ENCODE assay signal across 3 cellular contexts in the genomic region with DNA sequence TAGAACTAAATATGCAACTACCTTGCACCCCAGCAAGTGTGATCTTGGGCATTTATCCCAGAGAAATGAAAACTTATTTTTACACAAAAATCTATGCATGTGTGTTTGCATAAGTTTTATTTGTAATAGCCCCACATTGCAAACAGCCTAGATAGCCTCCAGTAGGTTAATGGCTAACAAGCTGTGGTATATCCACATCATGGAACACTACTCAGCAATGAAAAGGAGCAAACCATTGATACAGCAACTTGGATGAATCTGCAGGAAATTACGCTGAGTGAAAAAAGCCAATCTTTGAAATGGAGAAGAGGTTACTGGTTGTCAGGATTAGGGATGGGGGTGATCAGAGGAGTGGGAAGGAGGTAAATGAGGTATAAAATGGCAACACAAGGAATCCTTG.
TF ChIP-seq lines count a peak whose summit lies in the region.

No MANE protein-coding gene starts in this region.

TF ChIP-seq in HEK293, 187 proteins besides CTCF, POLR2A, EP300 and RAD21:
- TF ChIP-seq, protein P1, sequence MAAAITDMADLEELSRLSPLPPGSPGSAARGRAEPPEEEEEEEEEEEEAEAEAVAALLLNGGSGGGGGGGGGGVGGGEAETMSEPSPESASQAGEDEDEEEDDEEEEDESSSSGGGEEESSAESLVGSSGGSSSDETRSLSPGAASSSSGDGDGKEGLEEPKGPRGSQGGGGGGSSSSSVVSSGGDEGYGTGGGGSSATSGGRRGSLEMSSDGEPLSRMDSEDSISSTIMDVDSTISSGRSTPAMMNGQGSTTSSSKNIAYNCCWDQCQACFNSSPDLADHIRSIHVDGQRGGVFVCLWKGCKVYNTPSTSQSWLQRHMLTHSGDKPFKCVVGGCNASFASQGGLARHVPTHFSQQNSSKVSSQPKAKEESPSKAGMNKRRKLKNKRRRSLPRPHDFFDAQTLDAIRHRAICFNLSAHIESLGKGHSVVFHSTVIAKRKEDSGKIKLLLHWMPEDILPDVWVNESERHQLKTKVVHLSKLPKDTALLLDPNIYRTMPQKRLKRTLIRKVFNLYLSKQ (tag by site-specific recombination; IDR thresholded peaks at IDR 0.05; ENCODE audit: borderline replicate concordance) = no peak
- TF ChIP-seq ZNF155 (tag by site-specific recombination; IDR thresholded peaks at IDR 0.05) (no peak), ZNF140 (tag by site-specific recombination; IDR thresholded peaks at IDR 0.05) (peak; percentile 5; the same call in 1 of the 2 replicates), ZNF146 (tag by site-specific recombination; IDR thresholded peaks at IDR 0.05) (peak; percentile 79), ZNF580 (tag by site-specific recombination; IDR thresholded peaks at IDR 0.05) (0 out of 2 replicates have a peak, but pooled peaks have one; percentile 39)
TF ChIP-seq in HEK293: peak in this region for 3.

TF ChIP-seq in WTC11, 78 proteins besides CTCF, POLR2A, EP300 and RAD21:
- 0 out of 2 replicates have a peak, but pooled peaks have one; percentile 51 for TF ChIP-seq GTF2I (CRISPR knock-in tag; conservative IDR thresholded peaks at IDR 0.05)
- TF ChIP-seq ZNF423 (CRISPR knock-in tag; IDR thresholded peaks at IDR 0.05) = no peak

TF ChIP-seq in H1, 55 proteins besides CTCF, POLR2A, EP300 and RAD21:
- 0 out of 2 replicates have a peak, but pooled peaks have one; percentile 14 for TF ChIP-seq KDM1A (IDR thresholded peaks at IDR 0.05; ENCODE audit: borderline replicate concordance, low read length)
- TF ChIP-seq GTF2F1 (IDR thresholded peaks at IDR 0.05; ENCODE audit: borderline replicate concordance, low read depth, low read length) = no peak
